Comparison of ENCODE assay signal across 14 cellular contexts in the genomic region with DNA sequence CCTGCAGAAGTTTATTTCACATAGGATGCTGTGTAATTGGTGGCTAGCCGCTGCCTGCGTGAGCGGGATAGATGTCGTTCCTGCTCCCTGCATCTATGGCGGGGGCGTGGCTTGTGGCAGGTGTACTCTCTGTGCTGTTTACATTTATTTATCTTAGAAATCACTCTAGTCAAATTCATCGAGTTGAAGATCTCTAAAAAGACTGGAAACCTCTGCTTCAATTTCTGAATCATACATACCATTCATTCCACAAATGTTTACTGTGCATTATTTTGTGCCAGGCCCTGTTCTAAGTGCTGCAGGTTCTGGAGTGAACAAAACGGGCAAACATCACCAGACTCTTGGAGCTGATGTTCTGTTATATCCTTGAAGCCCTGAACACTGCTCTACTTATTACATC. TPM values are rescaled to one million over a fixed set of nuclear protein-coding genes. Genes with fewer than 3 reads are reported as not detected.
A peak's percentile ranks its signal among the peaks of the same experiment; 100 is the strongest.
DNase-seq lines count a peak whose midpoint lies in the region; TF ChIP-seq lines count a peak whose summit lies in the region.
"Had no signal": no experiment of that assay in that cellular context is flagged by ENCODE, and none has a peak within 500 bp of the region (broad histone marks: within the 10 kb centered on the region; RNA-seq: fewer than 3 reads in every experiment).

No MANE protein-coding gene starts in this region.

- no peak overlapping the region for H3K4me3 ChIP-seq in astrocyte of the spinal cord (ENCODE audit: low read depth, low read length)

- H3K4me1 Mint-ChIP-seq in Calu3 (ENCODE audit: low read depth, unreplicated experiment) (peaks cover 13% of the 10 kb centered on the region), mesothelial cell of epicardium (peaks cover 29% of the 10 kb centered on the region)

- H3K27ac Mint-ChIP-seq in Calu3 (ENCODE audit: unreplicated experiment) = no peak overlapping the region
- peak overlapping the region; percentile 39 for H3K27ac Mint-ChIP-seq in mesothelial cell of epicardium

- TF ChIP-seq CTCF in Calu3 (IDR thresholded peaks at IDR 0.05; ENCODE audit: unreplicated experiment) (no peak), astrocyte of the spinal cord (IDR thresholded peaks at IDR 0.05; ENCODE audit: low read depth, low read length) (no peak), mesothelial cell of epicardium (IDR thresholded peaks at IDR 0.05; ENCODE audit: unreplicated experiment) (no peak)

- intact Hi-C loops in Calu3 (cut with micrococcal nuclease; ENCODE audit: unreplicated experiment) = loop anchor here (2.0 to 10.0 kb wide), 3 partner anchors 229 to 593 kb away; no protein-coding TSS in a partner anchor

- DNase-seq in Calu3 (peak; percentile 22), LoVo (ENCODE audit: low spot score) (peak; percentile 24), astrocyte of the spinal cord (ENCODE audit: low read depth, low spot score) (peak; percentile 26), mesothelial cell of epicardium (ENCODE audit: low spot score in 2 of 2, unreplicated experiment in 2 of 2) (no peak), globus pallidus (ENCODE audit: low spot score) (no peak), 8988T (no peak), iPS-NIHi7 (ENCODE audit: extremely low spot score) (no peak), hypothalamus (lab: John Stamatoyannopoulos, UW) (no peak)
- DNase-seq: activated CD4-positive, alpha-beta T cell treated with anti-CD3 and anti-CD28 coated beads, Interleukin-2, amount 10 ng/mL, durations not matched to agents 7 days and 5 days; hippocampal formation; midbrain; NCI-H1105; stimulated activated CD4-positive, alpha-beta T cell treated with anti-CD3 and anti-CD28 coated beads, Interleukin-2, amount 100 ng/mL, for 24 hours had no signal

- H3K27me3 Mint-ChIP-seq in Calu3 (ENCODE audit: unreplicated experiment) (no peaks in the 10 kb centered on the region), mesothelial cell of epicardium (ENCODE audit: low read depth) (peaks cover 2% of the 10 kb centered on the region)
- H3K27me3 Mint-ChIP-seq: activated CD4-positive, alpha-beta T cell treated with anti-CD3 and anti-CD28 coated beads, Interleukin-2, amount 10 ng/mL, durations not matched to agents 7 days and 5 days had no signal

- CTCF ChIA-PET in Calu3 (lab: Charles Lee) = interaction anchor here (4.6 kb wide), 1 partner anchor 175 kb away, joined by 75 read pairs; no protein-coding TSS in a partner anchor

- H3K36me3 Mint-ChIP-seq in Calu3 (ENCODE audit: insufficient read depth, unreplicated experiment) = no peaks in the 10 kb centered on the region
- no peaks in the 10 kb centered on the region for H3K36me3 Mint-ChIP-seq in mesothelial cell of epicardium

- in situ Hi-C loops in astrocyte of the spinal cord (cut with HindIII; ENCODE audit: low sequenced_read_pairs) = no loop called here

- H3K9me3 Mint-ChIP-seq in Calu3 (ENCODE audit: low read depth, unreplicated experiment) (no peaks in the 10 kb centered on the region), mesothelial cell of epicardium (no peaks in the 10 kb centered on the region)
- H3K9me3 Mint-ChIP-seq: activated CD4-positive, alpha-beta T cell treated with anti-CD3 and anti-CD28 coated beads, Interleukin-2, amount 10 ng/mL, durations not matched to agents 7 days and 5 days had no signal

- H3K4me3 Mint-ChIP-seq in Calu3 (ENCODE audit: low read depth, unreplicated experiment) (no peak overlapping the region), mesothelial cell of epicardium (no peak overlapping the region)
- H3K4me3 Mint-ChIP-seq: activated CD4-positive, alpha-beta T cell treated with anti-CD3 and anti-CD28 coated beads, Interleukin-2, amount 10 ng/mL, durations not matched to agents 7 days and 5 days had no signal

- BruUV-seq in Calu3 (replicated peaks; lab: Mats Ljungman, UMichigan) = no TSS peak

RNA-seq across cellular contexts. Expression of a gene that starts 11.9 kb away (rescaled TPM):
- total RNA-seq in Calu3 (2022) (0.40 TPM in 1 of 2 replicates, not detected in the other), mesothelial cell of epicardium (0.23 to 0.45 TPM in 2 of 3 replicates, not detected in the other)
- total RNA-seq: G401 had no signal

Comparison
In these comparisons a context has a peak if more than half of its experiments do, and no peak if none do; other contexts are left out.
1. DNase-seq: peak in Calu3 (single experiment), LoVo (single experiment) and astrocyte of the spinal cord (single experiment); none in mesothelial cell of epicardium (0 of 2), globus pallidus (single experiment), 8988T (single experiment), iPS-NIHi7 (single experiment) and hypothalamus (0 of 51).